13 cellular contexts compared by ENCODE assay signal in the genomic region with DNA sequence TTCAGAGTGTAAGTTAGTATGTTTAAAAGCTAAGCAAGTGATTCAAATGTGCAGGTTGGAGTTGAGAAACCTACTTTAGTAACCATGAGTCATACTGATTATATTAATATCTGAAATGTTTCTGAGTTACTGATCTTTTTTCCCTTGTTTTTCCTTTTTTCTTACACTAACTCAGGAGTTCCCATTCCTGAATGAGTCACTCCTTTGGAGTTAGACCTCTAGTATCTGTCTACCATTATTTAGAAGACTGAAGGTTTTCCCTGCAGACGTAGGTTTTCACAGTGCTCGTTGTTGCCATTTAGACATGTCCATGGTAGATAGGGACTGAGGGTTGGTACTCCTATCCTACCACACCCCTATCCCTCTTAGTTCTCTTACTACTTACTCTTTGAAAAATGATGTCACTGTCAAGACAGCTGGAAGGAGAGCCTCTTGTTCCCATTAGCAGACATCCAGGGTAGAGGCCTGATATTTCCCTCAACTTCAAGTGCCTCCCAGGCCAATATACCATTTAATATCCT. TPM values are rescaled to one million over a fixed set of nuclear protein-coding genes. Genes with fewer than 3 reads are reported as not detected.
DNase-seq lines count a peak whose midpoint lies in the region; ATAC-seq and TF ChIP-seq lines count a peak whose summit lies in the region.
"Had no signal": no experiment of that assay in that cellular context is flagged by ENCODE, and none has a peak within 500 bp of the region (broad histone marks: within the 10 kb centered on the region; RNA-seq: fewer than 3 reads in every experiment).

No MANE protein-coding gene starts in this region.

- DNase-seq in HT1080 (ENCODE audit: low read depth) (peak; percentile 59), mammary epithelial cell (peak; percentile 81), kidney tubule cell (ENCODE audit: low spot score) (peak; percentile 68), cortex of kidney (lab: John Stamatoyannopoulos, UW) (no peak), 8988T (no peak), OCI-M2 (lab: John Stamatoyannopoulos, UW; ENCODE audit: unreplicated experiment) (no peak)
- DNase-seq: activated B cell treated with CpG ODN at 0.5 μM for 24 hours; colonic mucosa; SIG-M5; spleen; stimulated activated CD8-positive, alpha-beta memory T cell treated with anti-CD3 and anti-CD28 coated beads, Interleukin-4, amount 100 ng/mL, for 48 hours had no signal

- H3K4me1 ChIP-seq in ACC112 (ENCODE audit: control insufficient read depth, insufficient read depth, low read length, unreplicated experiment) = peaks cover 29% of the 10 kb centered on the region
- H3K4me1 ChIP-seq in mammary epithelial cell (ENCODE audit: insufficient read depth, low read length) = peaks cover 16% of the 10 kb centered on the region
- H3K4me1 ChIP-seq: colonic mucosa, spleen had no signal

- H2AFZ ChIP-seq in ACC112 (ENCODE audit: low read length, unreplicated experiment) (peak overlapping the region; percentile 8), mammary epithelial cell (ENCODE audit: low read depth, low read length) (peak overlapping the region; percentile 47)

- H3K9ac ChIP-seq in mammary epithelial cell (ENCODE audit: insufficient read depth, low read length) = no peak overlapping the region

- intact Hi-C loops in mammary epithelial cell (cut with micrococcal nuclease) = no loop called here

- H3K79me2 ChIP-seq in ACC112 (ENCODE audit: control insufficient read depth, insufficient read depth, low read length, unreplicated experiment) (no peaks in the 10 kb centered on the region), mammary epithelial cell (ENCODE audit: insufficient read depth, low read length) (no peaks in the 10 kb centered on the region)

- no peak for TF ChIP-seq CTCF in mammary epithelial cell (conservative IDR thresholded peaks at IDR 0.05 in 1 of 2, IDR thresholded peaks at IDR 0.05 in 1 of 2; ENCODE audit: extremely low read depth in 1 of 2, insufficient read depth in 1 of 2, low read depth in 1 of 2, low read length in 2 of 2)

- in situ Hi-C loops in mammary epithelial cell (cut with MboI; ENCODE audit: low sequenced_read_pairs in 2 of 2) = no loop called here

- H3K27me3 ChIP-seq in ACC112 (ENCODE audit: insufficient read depth, low read length) (no peaks in the 10 kb centered on the region), mammary epithelial cell (ENCODE audit: insufficient read depth, low read length) (no peaks in the 10 kb centered on the region)
- H3K27me3 ChIP-seq: colonic mucosa, spleen had no signal

- H3K4me3 ChIP-seq in ACC112 (ENCODE audit: low read depth, low read length) (no peak overlapping the region), mammary epithelial cell (replicated peaks in 1 of 3; ENCODE audit: insufficient read depth in 1 of 3, low read depth in 2 of 3, low read length in 3 of 3) (no peak overlapping the region)
- H3K4me3 ChIP-seq: colonic mucosa, spleen had no signal

- ATAC-seq in GM18909 (IDR thresholded peaks at IDR 0.05; ENCODE audit: poor library complexity, unreplicated experiment) = no peak

- dilution Hi-C loops in mammary epithelial cell (cut with HindIII; ENCODE audit: low sequenced_read_pairs) = no loop called here

- CTCF ChIA-PET in mammary epithelial cell (lab: Charles Lee; ENCODE audit: low non-redundant PET) = no interaction called here

- 94% methylated on average over 2 of the region's 2 CpGs for WGBS in mammary epithelial cell (ENCODE audit: low coverage, missing lambda C conversion rate)

- no peak overlapping the region for H3K4me2 ChIP-seq in mammary epithelial cell (ENCODE audit: insufficient read depth, low read depth, low read length)

- H4K20me1 ChIP-seq in mammary epithelial cell (ENCODE audit: insufficient read depth, low read length) = no peaks in the 10 kb centered on the region

- BruUV-seq in mammary epithelial cell (replicated peaks; lab: Mats Ljungman, UMichigan) = no TSS peak

- peak overlapping the region; percentile 56 for H3K27ac ChIP-seq in ACC112 (ENCODE audit: low read depth, low read length)
- H3K27ac ChIP-seq in mammary epithelial cell (ENCODE audit: insufficient read depth, low read depth, low read length) = peak overlapping the region; percentile 41
- H3K27ac ChIP-seq: colonic mucosa, spleen had no signal

- H3K9me3 ChIP-seq in mammary epithelial cell (replicated peaks; ENCODE audit: insufficient read depth, low read length) = no peaks in the 10 kb centered on the region
- H3K9me3 ChIP-seq: colonic mucosa, spleen had no signal

- 0 out of 2 replicates have a peak, but pooled peaks cover 4% of the 10 kb centered on the region for H3K36me3 ChIP-seq in ACC112 (ENCODE audit: insufficient read depth, low read length)
- H3K36me3 ChIP-seq in mammary epithelial cell (ENCODE audit: insufficient read depth, low read length) = no peaks in the 10 kb centered on the region
- H3K36me3 ChIP-seq: colonic mucosa, spleen had no signal

RNA-seq across cellular contexts. Expression of a gene that starts 20.2 kb away (rescaled TPM):
- total RNA-seq in HT1080 (2014; rRNA removed; shearing (Covaris generic)) = 3.9 and 4.0 TPM in 2 replicates
- 2.2 and 2.3 TPM in 2 replicates for polyA plus RNA-seq in HT1080 (2015; cell fraction: cytosol; rRNA removed)
- polyA plus RNA-seq in HT1080 (2015; cell fraction: nucleus; rRNA removed) = 2.9 and 3.0 TPM in 2 replicates
- 10 to 100 TPM; 12.0 to 21.6 TPM for total RNA-seq in mammary epithelial cell
- 4.6 TPM for polyA plus RNA-seq in mammary epithelial cell
- 17.5 TPM for polyA minus RNA-seq in mammary epithelial cell

RNA-seq across cellular contexts. Expression of a gene that starts 47.2 kb away (rescaled TPM):
- 103 and 123 TPM in 2 replicates for total RNA-seq in HT1080 (2014; rRNA removed; shearing (Covaris generic))
- 60.2 and 66.6 TPM in 2 replicates for polyA plus RNA-seq in HT1080 (2015; cell fraction: cytosol; rRNA removed)
- polyA plus RNA-seq in HT1080 (2015; cell fraction: nucleus; rRNA removed) = 94.9 and 100 TPM in 2 replicates
- total RNA-seq in mammary epithelial cell = 10 to 100 TPM; 32.6 to 35.2 TPM
- 16.9 TPM for polyA plus RNA-seq in mammary epithelial cell
- 28.6 TPM for polyA minus RNA-seq in mammary epithelial cell

Comparison
In these comparisons a context has a peak if more than half of its experiments do, and no peak if none do; other contexts are left out.
1. DNase-seq: peak in HT1080 (single experiment), mammary epithelial cell (single experiment) and kidney tubule cell (single experiment); none in cortex of kidney (single experiment), 8988T (single experiment) and OCI-M2 (single experiment).